ENCODE assay signal across 10 cellular contexts in genomic region chr2:66569321-66569851, GRCh38.
DNase-seq lines count a peak whose midpoint lies in the region; ATAC-seq and TF ChIP-seq lines count a peak whose summit lies in the region.
"Had no signal": no experiment of that assay in that cellular context is flagged by ENCODE, and none has a peak within 500 bp of the region (broad histone marks: within the 10 kb centered on the region; RNA-seq: fewer than 3 reads in every experiment).

No MANE protein-coding gene starts in this region.

- no peaks in the 10 kb centered on the region for H4K20me1 ChIP-seq in OCI-LY1 (ENCODE audit: insufficient read depth, low read length)

- H3K36me3 ChIP-seq in BE2C (no peaks in the 10 kb centered on the region), OCI-LY1 (ENCODE audit: insufficient read depth, low read length) (no peaks in the 10 kb centered on the region)

- peaks cover 3% of the 10 kb centered on the region for H3K4me1 ChIP-seq in BE2C
- H3K4me1 ChIP-seq in OCI-LY1 (ENCODE audit: insufficient read depth, low read length, severe bottlenecking), result peaks cover 94% of the 10 kb centered on the region

- ATAC-seq in GM21723 (IDR thresholded peaks at IDR 0.05; ENCODE audit: unreplicated experiment), result no peak
- ATAC-seq in HG03025 (IDR thresholded peaks at IDR 0.05; ENCODE audit: low FRiP score, unreplicated experiment), result no peak
- ATAC-seq: CD8-positive, alpha-beta T cell had no signal

- no peak overlapping the region for H3K4me3 ChIP-seq in BE2C (ENCODE audit: low read depth, low read length)
- peak overlapping the region; percentile 57 for H3K4me3 ChIP-seq in OCI-LY1 (ENCODE audit: low read depth, low read length, poor library complexity, severe bottlenecking)

- H3K27me3 ChIP-seq in BE2C, result no peaks in the 10 kb centered on the region
- H3K27me3 ChIP-seq in OCI-LY1 (ENCODE audit: insufficient read depth, low read length), result no peaks in the 10 kb centered on the region

- DNase-seq in BE2C, result peak; percentile 35
- DNase-seq in HuH-7 (ENCODE audit: low spot score), result peak; percentile 34
- peak; percentile 81 for DNase-seq in kidney glomerular epithelial cell (lab: John Stamatoyannopoulos, UW)
- no peak for DNase-seq in activated gamma-delta T cell (lab: John Stamatoyannopoulos, UW)
- no peak for DNase-seq in GM19238 (ENCODE audit: insufficient read length, low spot score)
- DNase-seq: activated T-cell treated with anti-CD3 and anti-CD28 coated beads for 4 hours; CD8-positive, alpha-beta T cell had no signal

- no peak overlapping the region for H2AFZ ChIP-seq in OCI-LY1 (ENCODE audit: low read length)

- TF ChIP-seq CTCF in BE2C (IDR thresholded peaks at IDR 0.05; ENCODE audit: low read depth, low read length), result no peak
- TF ChIP-seq CTCF in OCI-LY1 (IDR thresholded peaks at IDR 0.05; ENCODE audit: low read length), result no peak

- peak overlapping the region; percentile 55 for H3K9ac ChIP-seq in OCI-LY1 (ENCODE audit: low read length)

- H3K79me2 ChIP-seq in OCI-LY1 (ENCODE audit: insufficient read depth, low read length), result no peaks in the 10 kb centered on the region

- H3K9me3 ChIP-seq in BE2C (no peaks in the 10 kb centered on the region), OCI-LY1 (ENCODE audit: low read length) (no peaks in the 10 kb centered on the region)

- no peaks in the 10 kb centered on the region for H3F3A ChIP-seq in OCI-LY1 (ENCODE audit: insufficient read depth, low read length)

- no peaks in the 10 kb centered on the region for H3K9me2 ChIP-seq in OCI-LY1 (ENCODE audit: low read depth, low read length)

- H3K27ac ChIP-seq in OCI-LY1 (ENCODE audit: low read depth, low read length, poor library complexity, severe bottlenecking), result peak overlapping the region; percentile 89

- H3K4me2 ChIP-seq in OCI-LY1 (ENCODE audit: low read length), result peak overlapping the region; percentile 71

Comparison
In these comparisons a context has a peak if more than half of its experiments do, and no peak if none do; other contexts are left out.
1. DNase-seq: peak in BE2C (single experiment), HuH-7 (single experiment) and kidney glomerular epithelial cell (single experiment); none in activated gamma-delta T cell (single experiment) and GM19238 (single experiment).